Comparison of ENCODE assay signal across 1 cellular context in genomic region chrX:101931494-101932248, GRCh38.
TF ChIP-seq lines count a peak whose summit lies in the region.

Gene ZMAT1, minus strand, starts transcription at chrX:101932027. Its CDS starts 19 bp downstream, at chrX:101932008.

TF ChIP-seq in GM12878, 131 proteins besides CTCF, POLR2A, EP300 and RAD21 (continued from another document):
- no peak for TF ChIP-seq BCLAF1 (IDR thresholded peaks at IDR 0.05)
- TF ChIP-seq E2F8 (IDR thresholded peaks at IDR 0.05; ENCODE audit: low read depth, partially characterized antibody), result no peak
- no peak for TF ChIP-seq ZZZ3 (IDR thresholded peaks at IDR 0.05; ENCODE audit: control insufficient read depth, insufficient read length, low read depth)
